10 cellular contexts compared by ENCODE assay signal in the genomic region with DNA sequence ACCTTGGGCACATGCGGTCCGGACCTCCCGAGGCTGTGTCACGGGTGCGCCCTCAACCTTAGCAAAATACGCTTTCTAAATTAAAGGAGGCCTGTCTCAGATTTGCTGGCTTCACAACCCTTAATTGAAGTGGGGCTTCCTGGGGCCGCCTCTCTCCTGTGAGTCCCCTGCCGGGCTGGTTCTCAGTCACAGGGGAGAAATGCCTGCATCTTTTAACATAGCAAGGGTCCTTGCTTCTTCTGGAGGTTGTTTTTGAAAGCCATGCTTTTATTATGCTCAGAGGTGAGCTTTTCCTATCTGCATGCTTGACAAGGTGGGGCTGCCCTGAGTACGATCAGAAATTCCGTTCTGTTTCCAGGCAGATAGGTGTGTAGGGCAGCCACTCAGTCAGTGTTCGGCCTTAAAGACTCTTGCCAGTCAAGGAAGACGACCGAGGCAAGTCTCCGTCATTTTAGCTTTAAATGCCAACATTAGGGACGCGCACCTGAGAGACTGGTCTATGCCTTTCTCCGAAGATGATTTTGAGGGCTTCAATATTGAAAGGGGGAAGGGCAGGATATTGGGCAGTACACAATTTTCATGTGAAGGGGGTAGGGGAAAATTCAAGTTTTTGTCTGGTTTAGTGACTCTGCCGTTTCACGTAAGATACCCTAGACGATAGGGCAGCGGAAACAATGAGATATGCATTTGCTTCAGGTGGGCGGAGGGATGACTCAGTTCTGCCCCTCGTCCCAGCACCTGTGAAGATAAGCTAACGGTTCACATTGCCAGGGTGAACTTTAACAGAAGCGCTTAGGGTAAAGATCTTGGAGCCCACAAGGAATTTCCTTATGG. TPM values are rescaled to one million over a fixed set of nuclear protein-coding genes. Genes with fewer than 3 reads are reported as not detected.
DNase-seq lines count a peak whose midpoint lies in the region; ATAC-seq and TF ChIP-seq lines count a peak whose summit lies in the region.
"Had no signal": no experiment of that assay in that cellular context is flagged by ENCODE, and none has a peak within 500 bp of the region (broad histone marks: within the 10 kb centered on the region; RNA-seq: fewer than 3 reads in every experiment).

No MANE protein-coding gene starts in this region.

- no peaks in the 10 kb centered on the region for H3K79me2 ChIP-seq in SU-DHL-6 (ENCODE audit: insufficient read depth, low read length)

- no peaks in the 10 kb centered on the region for H3K27me3 ChIP-seq in CD8-positive, alpha-beta memory T cell (ENCODE audit: insufficient read depth, low read length, poor library complexity, severe bottlenecking)
- H3K27me3 ChIP-seq in SU-DHL-6 (ENCODE audit: low read length), result no peaks in the 10 kb centered on the region
- H3K27me3 ChIP-seq: Peyer's patch had no signal

- H3K4me3 Mint-ChIP-seq in CD8-positive, alpha-beta memory T cell, result peak overlapping the region in 6 of 7 donors; percentile 28 to 81 (median 38)
- no peak overlapping the region for H3K4me3 Mint-ChIP-seq in osteocyte (ENCODE audit: unreplicated experiment)

- H3K9ac ChIP-seq in SU-DHL-6 (ENCODE audit: low read length), result no peak overlapping the region

- POLR2A ChIA-PET in CD8-positive, alpha-beta memory T cell (lab: Charles Lee), result no interaction called here

- peak in 1 of 5 donors; percentile 68 for DNase-seq in CD8-positive, alpha-beta memory T cell
- peak; percentile 71 for DNase-seq in activated T-helper 9 cell treated with anti-CD3 and anti-CD28 coated beads, Interleukin-2, amount 50 U/mL, for 16 hours (ENCODE audit: low read depth)
- peak; percentile 51 to 81 (median 66) for DNase-seq in stimulated activated CD4-positive, alpha-beta T cell treated with anti-CD3 and anti-CD28 coated beads, Interleukin-1b, Interleukin-23, amount 100 ng/mL, for 24 hours (ENCODE audit: low read depth in 4 of 4, low spot score in 1 of 4)
- DNase-seq in osteocyte (ENCODE audit: extremely low spot score, unreplicated experiment) (no peak), NCI-H2081 treated with DMSO at 0.1 percent for 48 hours (lab: John Stamatoyannopoulos, UW) (no peak), HK-2 (ENCODE audit: unreplicated experiment) (no peak)
- DNase-seq: Peyer's patch had no signal

- peak overlapping the region in 6 of 8 donors; percentile 5 to 84 (median 50) for H3K27ac Mint-ChIP-seq in CD8-positive, alpha-beta memory T cell
- H3K27ac Mint-ChIP-seq in osteocyte (ENCODE audit: unreplicated experiment), result no peak overlapping the region

- H3K27me3 Mint-ChIP-seq in CD8-positive, alpha-beta memory T cell, result peaks cover 2 to 7% of the 10 kb centered on the region in 2 donors
- H3K27me3 Mint-ChIP-seq in osteocyte (ENCODE audit: unreplicated experiment), result peaks cover 9% of the 10 kb centered on the region

- H4K20me1 ChIP-seq in SU-DHL-6 (ENCODE audit: low read depth, low read length), result no peaks in the 10 kb centered on the region

- H3K36me3 ChIP-seq in CD8-positive, alpha-beta memory T cell (ENCODE audit: insufficient read depth, low read length), result no peaks in the 10 kb centered on the region
- H3K36me3 ChIP-seq in SU-DHL-6 (ENCODE audit: low read length), result no peaks in the 10 kb centered on the region
- H3K36me3 ChIP-seq: Peyer's patch had no signal

- no peak overlapping the region for H3K27ac ChIP-seq in CD8-positive, alpha-beta memory T cell (ENCODE audit: low read depth, low read length)
- no peak overlapping the region for H3K27ac ChIP-seq in SU-DHL-6 (ENCODE audit: low read depth, low read length)
- H3K27ac ChIP-seq: C4-2B, Peyer's patch had no signal

- H3K4me2 ChIP-seq in SU-DHL-6 (ENCODE audit: low read depth, low read length, poor library complexity, severe bottlenecking), result peak overlapping the region; percentile 12

- no peaks in the 10 kb centered on the region for H3K9me3 Mint-ChIP-seq in CD8-positive, alpha-beta memory T cell
- H3K9me3 Mint-ChIP-seq in osteocyte (ENCODE audit: unreplicated experiment), result no peaks in the 10 kb centered on the region

- H3F3A ChIP-seq in SU-DHL-6 (ENCODE audit: insufficient read depth), result 0 out of 2 replicates have a peak, but pooled peaks cover 6% of the 10 kb centered on the region

- no peaks in the 10 kb centered on the region for H3K9me2 ChIP-seq in SU-DHL-6 (replicated peaks; ENCODE audit: insufficient read depth, low read length)

- H3K36me3 Mint-ChIP-seq in CD8-positive, alpha-beta memory T cell, result no peaks in the 10 kb centered on the region
- H3K36me3 Mint-ChIP-seq in osteocyte (ENCODE audit: unreplicated experiment), result no peaks in the 10 kb centered on the region

- peaks cover 12% of the 10 kb centered on the region for H3K4me1 ChIP-seq in CD8-positive, alpha-beta memory T cell (ENCODE audit: insufficient read depth, low read length)

- TF ChIP-seq CTCF in SU-DHL-6 (IDR thresholded peaks at IDR 0.05; ENCODE audit: insufficient read depth, low read length, poor library complexity, severe bottlenecking) (no peak), osteocyte (IDR thresholded peaks at IDR 0.05) (no peak)

- no peaks in the 10 kb centered on the region for H3K9me3 ChIP-seq in CD8-positive, alpha-beta memory T cell (ENCODE audit: low read length)
- no peaks in the 10 kb centered on the region for H3K9me3 ChIP-seq in SU-DHL-6 (ENCODE audit: insufficient read depth, low read length)
- H3K9me3 ChIP-seq: Peyer's patch had no signal

- H3K4me1 Mint-ChIP-seq in CD8-positive, alpha-beta memory T cell, result peaks cover 15 to 21% (median 19%) of the 10 kb centered on the region in 3 donors
- H3K4me1 Mint-ChIP-seq in osteocyte (ENCODE audit: unreplicated experiment), result peaks cover 23% of the 10 kb centered on the region

- ATAC-seq in HG02763 (IDR thresholded peaks at IDR 0.05; ENCODE audit: unreplicated experiment), result no peak

- no peak overlapping the region for H3K4me3 ChIP-seq in CD8-positive, alpha-beta memory T cell (ENCODE audit: low read length)
- H3K4me3 ChIP-seq in SU-DHL-6 (ENCODE audit: insufficient read depth, low read length, poor library complexity, severe bottlenecking), result no peak overlapping the region
- H3K4me3 ChIP-seq: Peyer's patch had no signal

- H2AFZ ChIP-seq in SU-DHL-6 (ENCODE audit: low read depth, low read length, severe bottlenecking), result no peak overlapping the region

- CTCF ChIA-PET in CD8-positive, alpha-beta memory T cell (lab: Charles Lee), result interaction anchor here (1.6 to 12.8 kb wide), 5 partner anchors 21 to 95 kb away, joined by 4 to 298 read pairs (median 6); no protein-coding TSS in a partner anchor

RNA-seq across cellular contexts. Expression of a gene that starts 5.5 kb away (rescaled TPM):
- 100 to 1,000 TPM; 366 to 383 TPM for total RNA-seq in CD8-positive, alpha-beta memory T cell
- 20.7 TPM for polyA plus RNA-seq in CD8-positive, alpha-beta memory T cell
- total RNA-seq in osteocyte, result 127 and 133 TPM in 2 replicates

Comparison
In these comparisons a context has a peak if more than half of its experiments do, and no peak if none do; other contexts are left out.
1. DNase-seq: peak in activated T-helper 9 cell treated with anti-CD3 and anti-CD28 coated beads, Interleukin-2, amount 50 U/mL, for 16 hours (single experiment) and stimulated activated CD4-positive, alpha-beta T cell treated with anti-CD3 and anti-CD28 coated beads, Interleukin-1b, Interleukin-23, amount 100 ng/mL, for 24 hours (4 of 4); none in osteocyte (single experiment), NCI-H2081 treated with DMSO at 0.1 percent for 48 hours (single experiment) and HK-2 (single experiment).